10 cellular contexts compared by ENCODE assay signal in genomic region chrX:83845397-83845796, GRCh38. TPM values are rescaled to one million over a fixed set of nuclear protein-coding genes. Genes with fewer than 3 reads are reported as not detected.
DNase-seq lines count a peak whose midpoint lies in the region; ATAC-seq and TF ChIP-seq lines count a peak whose summit lies in the region.
"Had no signal": no experiment of that assay in that cellular context is flagged by ENCODE, and none has a peak within 500 bp of the region (broad histone marks: within the 10 kb centered on the region; RNA-seq: fewer than 3 reads in every experiment).

No MANE protein-coding gene starts in this region.

- peak; percentile 9 for DNase-seq in CD1c-positive myeloid dendritic cell (ENCODE audit: extremely low spot score)
- peak; percentile 56 for DNase-seq in NCI-H146 (lab: John Stamatoyannopoulos, UW)
- peak; percentile 31 for DNase-seq in iris pigment epithelial cell (ENCODE audit: low read depth)
- no peak for DNase-seq in NCI-H2227 (lab: John Stamatoyannopoulos, UW; ENCODE audit: unreplicated experiment)
- no peak for DNase-seq in cerebellum (ENCODE audit: low spot score)

- H3K27ac ChIP-seq in VCaP: no peak overlapping the region

- ATAC-seq in GM18858 (IDR thresholded peaks at IDR 0.05; ENCODE audit: unreplicated experiment) (peak; percentile 99), HG02870 (IDR thresholded peaks at IDR 0.05; ENCODE audit: unreplicated experiment) (peak; percentile 100)
- ATAC-seq: naive thymus-derived CD4-positive, alpha-beta T cell had no signal

- TF ChIP-seq CTCF in VCaP (conservative IDR thresholded peaks at IDR 0.05): peak; percentile 89

RNA-seq across cellular contexts. Expression of gene CYLC1, which starts 15.5 kb away (rescaled TPM):
- not detected for total RNA-seq in cerebellum
- total RNA-seq: naive thymus-derived CD4-positive, alpha-beta T cell; T-helper 1 cell treated with Interleukin-12 subunit alpha and Interleukin-12 subunit beta and Interleukin-4 antibody, amounts not matched to agents 30 ng/mL and 1 ng/mL, for 36 hours had no signal

Comparison
In these comparisons a context has a peak if more than half of its experiments do, and no peak if none do; other contexts are left out.
1. DNase-seq: peak in CD1c-positive myeloid dendritic cell (single experiment), NCI-H146 (single experiment) and iris pigment epithelial cell (single experiment); none in NCI-H2227 (single experiment) and cerebellum (single experiment).